In the genomic region with DNA sequence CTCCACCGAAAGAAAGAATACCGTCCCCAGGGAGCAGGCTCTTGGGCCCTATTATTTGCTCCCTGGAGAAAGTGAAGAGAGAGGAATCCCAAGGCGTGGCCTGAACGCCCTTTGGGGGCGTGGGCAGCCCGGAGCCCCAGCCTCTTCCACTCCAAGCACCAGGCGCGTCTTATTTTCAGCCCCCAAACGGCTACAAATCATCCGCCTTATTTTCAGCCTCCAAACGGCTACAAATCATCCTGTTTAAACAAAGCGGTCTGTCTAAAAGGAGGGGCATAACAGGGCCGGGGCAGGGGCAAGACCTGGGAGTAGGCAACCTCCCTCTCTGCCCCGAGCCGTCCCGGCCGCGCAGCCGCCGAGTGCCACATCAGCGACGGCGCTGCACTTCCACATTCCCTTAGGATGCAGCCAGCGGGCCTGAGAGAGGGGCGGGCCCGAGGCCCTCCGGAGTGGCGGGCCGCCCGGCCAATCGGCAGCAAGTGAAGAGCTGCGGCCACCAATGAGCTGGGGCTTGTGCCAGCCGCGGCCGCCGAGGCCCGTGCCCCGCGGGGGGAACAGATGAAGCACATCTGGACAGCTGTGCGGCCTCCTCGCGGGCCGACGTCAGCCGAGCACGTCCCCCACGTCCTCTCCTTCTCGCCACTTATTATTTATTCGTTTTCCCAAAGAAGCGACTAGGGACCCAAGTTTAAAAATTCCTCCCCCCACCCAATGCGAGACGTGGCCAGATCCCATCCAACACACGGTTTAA, we compare ENCODE assay signal across 1 cellular context.
A peak's percentile ranks its signal among the peaks of the same experiment; 100 is the strongest.
TF ChIP-seq lines count a peak whose summit lies in the region.

A gene with protein sequence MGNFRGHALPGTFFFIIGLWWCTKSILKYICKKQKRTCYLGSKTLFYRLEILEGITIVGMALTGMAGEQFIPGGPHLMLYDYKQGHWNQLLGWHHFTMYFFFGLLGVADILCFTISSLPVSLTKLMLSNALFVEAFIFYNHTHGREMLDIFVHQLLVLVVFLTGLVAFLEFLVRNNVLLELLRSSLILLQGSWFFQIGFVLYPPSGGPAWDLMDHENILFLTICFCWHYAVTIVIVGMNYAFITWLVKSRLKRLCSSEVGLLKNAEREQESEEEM (plus strand): TSS at position 561 of the 751 bp plus-strand sequence. CDS start 62,593 bp downstream, outside the sequence.

TF ChIP-seq in H1, 55 proteins besides CTCF, POLR2A, EP300 and RAD21 (continues in another document):
- no peak for TF ChIP-seq HDAC6 (IDR thresholded peaks at IDR 0.05; ENCODE audit: low read depth, low read length)
- no peak for TF ChIP-seq EZH2 (IDR thresholded peaks at IDR 0.05; ENCODE audit: low read depth, low read length, severe bottlenecking)
- TF ChIP-seq JUND (IDR thresholded peaks at IDR 0.05; ENCODE audit: low read length) = no peak
- TF ChIP-seq RNF2 (IDR thresholded peaks at IDR 0.05; ENCODE audit: borderline replicate concordance, low read depth, low read length, missing control alignments, poor library complexity, severe bottlenecking) = no peak
- no peak for TF ChIP-seq RXRA (IDR thresholded peaks at IDR 0.05; ENCODE audit: insufficient read depth, low read depth, low read length)
- TF ChIP-seq CREB1 (IDR thresholded peaks at IDR 0.05) = no peak; the same call in none of the 2 replicates
- no peak for TF ChIP-seq SIRT6 (IDR thresholded peaks at IDR 0.05; ENCODE audit: low read length)
- no peak for TF ChIP-seq FOSL1 (IDR thresholded peaks at IDR 0.05; ENCODE audit: insufficient read depth, low read depth, low read length)
- TF ChIP-seq KDM5A (IDR thresholded peaks at IDR 0.05; ENCODE audit: low read length) = no peak
- TF ChIP-seq BRCA1 (IDR thresholded peaks at IDR 0.05; ENCODE audit: low read depth, low read length) = no peak
- no peak for TF ChIP-seq NANOG (IDR thresholded peaks at IDR 0.05; ENCODE audit: insufficient read depth, low read depth, low read length, poor library complexity, severe bottlenecking)
- peak; percentile 52 for TF ChIP-seq TEAD4 (IDR thresholded peaks at IDR 0.05; ENCODE audit: low read depth, low read length)
- no peak for TF ChIP-seq POU5F1 (IDR thresholded peaks at IDR 0.05; ENCODE audit: low read depth, low read length)
- peak; percentile 49 for TF ChIP-seq KDM4A (IDR thresholded peaks at IDR 0.05; ENCODE audit: low read depth, low read length, severe bottlenecking)
- TF ChIP-seq SP2 (IDR thresholded peaks at IDR 0.05; ENCODE audit: low read length) = peak; percentile 91
- TF ChIP-seq, protein P1, sequence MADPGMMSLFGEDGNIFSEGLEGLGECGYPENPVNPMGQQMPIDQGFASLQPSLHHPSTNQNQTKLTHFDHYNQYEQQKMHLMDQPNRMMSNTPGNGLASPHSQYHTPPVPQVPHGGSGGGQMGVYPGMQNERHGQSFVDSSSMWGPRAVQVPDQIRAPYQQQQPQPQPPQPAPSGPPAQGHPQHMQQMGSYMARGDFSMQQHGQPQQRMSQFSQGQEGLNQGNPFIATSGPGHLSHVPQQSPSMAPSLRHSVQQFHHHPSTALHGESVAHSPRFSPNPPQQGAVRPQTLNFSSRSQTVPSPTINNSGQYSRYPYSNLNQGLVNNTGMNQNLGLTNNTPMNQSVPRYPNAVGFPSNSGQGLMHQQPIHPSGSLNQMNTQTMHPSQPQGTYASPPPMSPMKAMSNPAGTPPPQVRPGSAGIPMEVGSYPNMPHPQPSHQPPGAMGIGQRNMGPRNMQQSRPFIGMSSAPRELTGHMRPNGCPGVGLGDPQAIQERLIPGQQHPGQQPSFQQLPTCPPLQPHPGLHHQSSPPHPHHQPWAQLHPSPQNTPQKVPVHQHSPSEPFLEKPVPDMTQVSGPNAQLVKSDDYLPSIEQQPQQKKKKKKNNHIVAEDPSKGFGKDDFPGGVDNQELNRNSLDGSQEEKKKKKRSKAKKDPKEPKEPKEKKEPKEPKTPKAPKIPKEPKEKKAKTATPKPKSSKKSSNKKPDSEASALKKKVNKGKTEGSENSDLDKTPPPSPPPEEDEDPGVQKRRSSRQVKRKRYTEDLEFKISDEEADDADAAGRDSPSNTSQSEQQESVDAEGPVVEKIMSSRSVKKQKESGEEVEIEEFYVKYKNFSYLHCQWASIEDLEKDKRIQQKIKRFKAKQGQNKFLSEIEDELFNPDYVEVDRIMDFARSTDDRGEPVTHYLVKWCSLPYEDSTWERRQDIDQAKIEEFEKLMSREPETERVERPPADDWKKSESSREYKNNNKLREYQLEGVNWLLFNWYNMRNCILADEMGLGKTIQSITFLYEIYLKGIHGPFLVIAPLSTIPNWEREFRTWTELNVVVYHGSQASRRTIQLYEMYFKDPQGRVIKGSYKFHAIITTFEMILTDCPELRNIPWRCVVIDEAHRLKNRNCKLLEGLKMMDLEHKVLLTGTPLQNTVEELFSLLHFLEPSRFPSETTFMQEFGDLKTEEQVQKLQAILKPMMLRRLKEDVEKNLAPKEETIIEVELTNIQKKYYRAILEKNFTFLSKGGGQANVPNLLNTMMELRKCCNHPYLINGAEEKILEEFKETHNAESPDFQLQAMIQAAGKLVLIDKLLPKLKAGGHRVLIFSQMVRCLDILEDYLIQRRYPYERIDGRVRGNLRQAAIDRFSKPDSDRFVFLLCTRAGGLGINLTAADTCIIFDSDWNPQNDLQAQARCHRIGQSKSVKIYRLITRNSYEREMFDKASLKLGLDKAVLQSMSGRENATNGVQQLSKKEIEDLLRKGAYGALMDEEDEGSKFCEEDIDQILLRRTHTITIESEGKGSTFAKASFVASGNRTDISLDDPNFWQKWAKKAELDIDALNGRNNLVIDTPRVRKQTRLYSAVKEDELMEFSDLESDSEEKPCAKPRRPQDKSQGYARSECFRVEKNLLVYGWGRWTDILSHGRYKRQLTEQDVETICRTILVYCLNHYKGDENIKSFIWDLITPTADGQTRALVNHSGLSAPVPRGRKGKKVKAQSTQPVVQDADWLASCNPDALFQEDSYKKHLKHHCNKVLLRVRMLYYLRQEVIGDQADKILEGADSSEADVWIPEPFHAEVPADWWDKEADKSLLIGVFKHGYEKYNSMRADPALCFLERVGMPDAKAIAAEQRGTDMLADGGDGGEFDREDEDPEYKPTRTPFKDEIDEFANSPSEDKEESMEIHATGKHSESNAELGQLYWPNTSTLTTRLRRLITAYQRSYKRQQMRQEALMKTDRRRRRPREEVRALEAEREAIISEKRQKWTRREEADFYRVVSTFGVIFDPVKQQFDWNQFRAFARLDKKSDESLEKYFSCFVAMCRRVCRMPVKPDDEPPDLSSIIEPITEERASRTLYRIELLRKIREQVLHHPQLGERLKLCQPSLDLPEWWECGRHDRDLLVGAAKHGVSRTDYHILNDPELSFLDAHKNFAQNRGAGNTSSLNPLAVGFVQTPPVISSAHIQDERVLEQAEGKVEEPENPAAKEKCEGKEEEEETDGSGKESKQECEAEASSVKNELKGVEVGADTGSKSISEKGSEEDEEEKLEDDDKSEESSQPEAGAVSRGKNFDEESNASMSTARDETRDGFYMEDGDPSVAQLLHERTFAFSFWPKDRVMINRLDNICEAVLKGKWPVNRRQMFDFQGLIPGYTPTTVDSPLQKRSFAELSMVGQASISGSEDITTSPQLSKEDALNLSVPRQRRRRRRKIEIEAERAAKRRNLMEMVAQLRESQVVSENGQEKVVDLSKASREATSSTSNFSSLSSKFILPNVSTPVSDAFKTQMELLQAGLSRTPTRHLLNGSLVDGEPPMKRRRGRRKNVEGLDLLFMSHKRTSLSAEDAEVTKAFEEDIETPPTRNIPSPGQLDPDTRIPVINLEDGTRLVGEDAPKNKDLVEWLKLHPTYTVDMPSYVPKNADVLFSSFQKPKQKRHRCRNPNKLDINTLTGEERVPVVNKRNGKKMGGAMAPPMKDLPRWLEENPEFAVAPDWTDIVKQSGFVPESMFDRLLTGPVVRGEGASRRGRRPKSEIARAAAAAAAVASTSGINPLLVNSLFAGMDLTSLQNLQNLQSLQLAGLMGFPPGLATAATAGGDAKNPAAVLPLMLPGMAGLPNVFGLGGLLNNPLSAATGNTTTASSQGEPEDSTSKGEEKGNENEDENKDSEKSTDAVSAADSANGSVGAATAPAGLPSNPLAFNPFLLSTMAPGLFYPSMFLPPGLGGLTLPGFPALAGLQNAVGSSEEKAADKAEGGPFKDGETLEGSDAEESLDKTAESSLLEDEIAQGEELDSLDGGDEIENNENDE (IDR thresholded peaks at IDR 0.05; ENCODE audit: insufficient replicate concordance, low read length) = no peak
- TF ChIP-seq TAF7 (optimal IDR thresholded peaks at IDR 0.05; ENCODE audit: borderline replicate concordance, low read depth, low read length) = peak; percentile 14
- peak; percentile 3; the same call in 1 of the 2 replicates for TF ChIP-seq YY1 (IDR thresholded peaks at IDR 0.05; ENCODE audit: low read depth, low read length)
- TF ChIP-seq, protein P2, sequence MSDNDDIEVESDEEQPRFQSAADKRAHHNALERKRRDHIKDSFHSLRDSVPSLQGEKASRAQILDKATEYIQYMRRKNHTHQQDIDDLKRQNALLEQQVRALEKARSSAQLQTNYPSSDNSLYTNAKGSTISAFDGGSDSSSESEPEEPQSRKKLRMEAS (IDR thresholded peaks at IDR 0.05) = peak; percentile 48; the same call in 1 of the 2 replicates
- no peak for TF ChIP-seq CTBP2 (IDR thresholded peaks at IDR 0.05; ENCODE audit: borderline replicate concordance, insufficient read depth, insufficient read length, low read length)
- TF ChIP-seq JUN (IDR thresholded peaks at IDR 0.05; ENCODE audit: low read depth, low read length) = no peak
- no peak for TF ChIP-seq SRF (IDR thresholded peaks at IDR 0.05; ENCODE audit: low read depth, low read length)
- no peak for TF ChIP-seq CBX8 (IDR thresholded peaks at IDR 0.05; ENCODE audit: borderline replicate concordance, low read depth, low read length)
- no peak for TF ChIP-seq ZNF274 (IDR thresholded peaks at IDR 0.05; ENCODE audit: borderline replicate concordance, extremely low read depth, low read length)
- TF ChIP-seq TCF12 (IDR thresholded peaks at IDR 0.05; ENCODE audit: low read depth, low read length) = no peak
- TF ChIP-seq HDAC2 (IDR thresholded peaks at IDR 0.05; ENCODE audit: borderline replicate concordance in 1 of 2, low read depth in 2 of 2, low read length in 2 of 2) = no peak; a peak in 1 of 4 replicates
- TF ChIP-seq PHF8 (conservative IDR thresholded peaks at IDR 0.05; ENCODE audit: low read depth, low read length) = peak; percentile 82
- TF ChIP-seq SAP30 (IDR thresholded peaks at IDR 0.05; ENCODE audit: insufficient read depth, insufficient replicate concordance, low read length) = no peak
- TF ChIP-seq SIN3A (conservative IDR thresholded peaks at IDR 0.05 in 1 of 2, IDR thresholded peaks at IDR 0.05 in 1 of 2; ENCODE audit: low read depth in 1 of 2, low read length in 2 of 2) = no peak
- TF ChIP-seq TAF1 (IDR thresholded peaks at IDR 0.05; ENCODE audit: low read depth, low read length) = peak; percentile 86
- TF ChIP-seq BCL11A (IDR thresholded peaks at IDR 0.05; ENCODE audit: low read depth in 2 of 2, low read length in 2 of 2) = no peak
- TF ChIP-seq TBP (IDR thresholded peaks at IDR 0.05; ENCODE audit: low read depth, low read length) = peak; percentile 78
- TF ChIP-seq SP4 (IDR thresholded peaks at IDR 0.05; ENCODE audit: low read length) = peak; percentile 77
- TF ChIP-seq, protein P3, sequence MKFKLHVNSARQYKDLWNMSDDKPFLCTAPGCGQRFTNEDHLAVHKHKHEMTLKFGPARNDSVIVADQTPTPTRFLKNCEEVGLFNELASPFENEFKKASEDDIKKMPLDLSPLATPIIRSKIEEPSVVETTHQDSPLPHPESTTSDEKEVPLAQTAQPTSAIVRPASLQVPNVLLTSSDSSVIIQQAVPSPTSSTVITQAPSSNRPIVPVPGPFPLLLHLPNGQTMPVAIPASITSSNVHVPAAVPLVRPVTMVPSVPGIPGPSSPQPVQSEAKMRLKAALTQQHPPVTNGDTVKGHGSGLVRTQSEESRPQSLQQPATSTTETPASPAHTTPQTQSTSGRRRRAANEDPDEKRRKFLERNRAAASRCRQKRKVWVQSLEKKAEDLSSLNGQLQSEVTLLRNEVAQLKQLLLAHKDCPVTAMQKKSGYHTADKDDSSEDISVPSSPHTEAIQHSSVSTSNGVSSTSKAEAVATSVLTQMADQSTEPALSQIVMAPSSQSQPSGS (IDR thresholded peaks at IDR 0.05; ENCODE audit: low read length) = no peak
- TF ChIP-seq EGR1 (IDR thresholded peaks at IDR 0.05; ENCODE audit: borderline replicate concordance, low read depth, low read length) = no peak
- no peak for TF ChIP-seq MAFK (IDR thresholded peaks at IDR 0.05; ENCODE audit: low read depth, low read length)
- 0 out of 2 replicates have a peak, but pooled peaks have one; percentile 25 for TF ChIP-seq GTF2F1 (IDR thresholded peaks at IDR 0.05; ENCODE audit: borderline replicate concordance, low read depth, low read length)
- no peak for TF ChIP-seq GABPA (IDR thresholded peaks at IDR 0.05; ENCODE audit: borderline replicate concordance, insufficient read depth, low read length)
- TF ChIP-seq BACH1 (IDR thresholded peaks at IDR 0.05; ENCODE audit: low read length) = peak; percentile 44
- TF ChIP-seq CEBPB (IDR thresholded peaks at IDR 0.05; ENCODE audit: low read depth, low read length) = no peak
- no peak for TF ChIP-seq SIX5 (IDR thresholded peaks at IDR 0.05; ENCODE audit: low read depth, low read length)
- TF ChIP-seq, protein P4, sequence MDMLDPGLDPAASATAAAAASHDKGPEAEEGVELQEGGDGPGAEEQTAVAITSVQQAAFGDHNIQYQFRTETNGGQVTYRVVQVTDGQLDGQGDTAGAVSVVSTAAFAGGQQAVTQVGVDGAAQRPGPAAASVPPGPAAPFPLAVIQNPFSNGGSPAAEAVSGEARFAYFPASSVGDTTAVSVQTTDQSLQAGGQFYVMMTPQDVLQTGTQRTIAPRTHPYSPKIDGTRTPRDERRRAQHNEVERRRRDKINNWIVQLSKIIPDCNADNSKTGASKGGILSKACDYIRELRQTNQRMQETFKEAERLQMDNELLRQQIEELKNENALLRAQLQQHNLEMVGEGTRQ (IDR thresholded peaks at IDR 0.05; ENCODE audit: low read length) = no peak
- no peak for TF ChIP-seq KDM1A (IDR thresholded peaks at IDR 0.05; ENCODE audit: borderline replicate concordance, low read length)
- TF ChIP-seq CHD1 (IDR thresholded peaks at IDR 0.05; ENCODE audit: low read depth, low read length) = no peak
- peak; percentile 95 for TF ChIP-seq CHD2 (IDR thresholded peaks at IDR 0.05; ENCODE audit: low read length)
- TF ChIP-seq, protein P5, sequence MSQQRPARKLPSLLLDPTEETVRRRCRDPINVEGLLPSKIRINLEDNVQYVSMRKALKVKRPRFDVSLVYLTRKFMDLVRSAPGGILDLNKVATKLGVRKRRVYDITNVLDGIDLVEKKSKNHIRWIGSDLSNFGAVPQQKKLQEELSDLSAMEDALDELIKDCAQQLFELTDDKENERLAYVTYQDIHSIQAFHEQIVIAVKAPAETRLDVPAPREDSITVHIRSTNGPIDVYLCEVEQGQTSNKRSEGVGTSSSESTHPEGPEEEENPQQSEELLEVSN (IDR thresholded peaks at IDR 0.05) = 0 out of 2 replicates have a peak, but pooled peaks have one; percentile 30
- peak; percentile 98 for TF ChIP-seq SP1 (IDR thresholded peaks at IDR 0.05; ENCODE audit: low read depth, low read length)
- TF ChIP-seq CBX5 (IDR thresholded peaks at IDR 0.05; ENCODE audit: low read depth, low read length) = no peak
- TF ChIP-seq ASH2L (IDR thresholded peaks at IDR 0.05; ENCODE audit: low read length) = peak; percentile 96
- TF ChIP-seq, protein P6, sequence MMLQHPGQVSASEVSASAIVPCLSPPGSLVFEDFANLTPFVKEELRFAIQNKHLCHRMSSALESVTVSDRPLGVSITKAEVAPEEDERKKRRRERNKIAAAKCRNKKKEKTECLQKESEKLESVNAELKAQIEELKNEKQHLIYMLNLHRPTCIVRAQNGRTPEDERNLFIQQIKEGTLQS (IDR thresholded peaks at IDR 0.05; ENCODE audit: insufficient read depth, low read depth, low read length) = no peak
- TF ChIP-seq RBBP5 (IDR thresholded peaks at IDR 0.05; ENCODE audit: borderline replicate concordance, low read depth, low read length) = peak; percentile 71
- TF ChIP-seq POLR2AphosphoS5 (IDR thresholded peaks at IDR 0.05; ENCODE audit: low read depth, low read length) = peak; percentile 86
- peak; percentile 27; the same call in 1 of the 2 replicates for TF ChIP-seq NRF1 (IDR thresholded peaks at IDR 0.05; ENCODE audit: low read depth, low read length)
